ENCODE assay signal across 7 cellular contexts in genomic region chrX:41921492-41922124, GRCh38. TPM values are rescaled to one million over a fixed set of nuclear protein-coding genes. Genes with fewer than 3 reads are reported as not detected.
DNase-seq lines count a peak whose midpoint lies in the region; ATAC-seq, FAIRE-seq and TF ChIP-seq lines count a peak whose summit lies in the region.

No MANE protein-coding gene starts in this region.

- H3K27ac ChIP-seq in KOPT-K1 (ENCODE audit: low read depth, low read length, poor library complexity, severe bottlenecking) (peak overlapping the region; percentile 73), HepG2 (ENCODE audit: extremely low read length, insufficient read depth, low read length) (peak overlapping the region; percentile 33), upper lobe of left lung (peak overlapping the region in 2 of 4 donors; percentile 79 to 82)

- H3K9me3 ChIP-seq in KOPT-K1 (ENCODE audit: insufficient read depth, low read length, poor library complexity, severe bottlenecking) (no peaks in the 10 kb centered on the region), adipocyte (ENCODE audit: control insufficient read depth, low read length) (no peaks in the 10 kb centered on the region), HepG2 (ENCODE audit: low read length) (no peaks in the 10 kb centered on the region), upper lobe of left lung (no peaks in the 10 kb centered on the region)

- H2AFZ ChIP-seq in HepG2 (ENCODE audit: low read length), result no peak overlapping the region

- TF ChIP-seq CTCF in GM06990 (IDR thresholded peaks at IDR 0.05; ENCODE audit: insufficient read depth, low read length, poor library complexity, severe bottlenecking) (no peak), HepG2 (CRISPR knock-in tag; IDR thresholded peaks at IDR 0.05) (no peak), upper lobe of left lung (IDR thresholded peaks at IDR 0.05) (no peak)

- H3K36me3 ChIP-seq in GM06990 (ENCODE audit: control insufficient read depth, insufficient read depth, low read length) (no peaks in the 10 kb centered on the region), KOPT-K1 (ENCODE audit: insufficient read depth, low read length) (no peaks in the 10 kb centered on the region), adipocyte (ENCODE audit: control insufficient read depth, insufficient read depth, low read length, severe bottlenecking) (no peaks in the 10 kb centered on the region), HepG2 (replicated peaks in 1 of 2; ENCODE audit: control insufficient read depth in 1 of 2, insufficient read depth in 2 of 2, low read length in 2 of 2) (no peaks in the 10 kb centered on the region), upper lobe of left lung (no peaks in the 10 kb centered on the region)

- no peak for TF ChIP-seq POLR2A in HepG2 (IDR thresholded peaks at IDR 0.05; ENCODE audit: insufficient read depth in 1 of 2, low read depth in 2 of 2, low read length in 2 of 2)
- TF ChIP-seq POLR2A in upper lobe of left lung (IDR thresholded peaks at IDR 0.05), result no peak

- TF ChIP-seq RAD21 in HepG2 (CRISPR knock-in tag; IDR thresholded peaks at IDR 0.05), result no peak

- 6% methylated on average over 4 of the region's 4 CpGs for WGBS in HepG2 (ENCODE audit: low lambda C conversion rate)
- WGBS in upper lobe of left lung, 2 donors, result 1 to 21% methylated on average over 4 of the region's 4 CpGs

- H3K4me2 ChIP-seq in HepG2 (ENCODE audit: low read depth, low read length), result peak overlapping the region; percentile 69

- intact Hi-C loops in HepG2 (cut with micrococcal nuclease; ENCODE audit: unreplicated experiment), result loop anchor here (5.0 kb wide), 3 partner anchors 44 to 119 kb away; no protein-coding TSS in a partner anchor

- peak overlapping the region; percentile 87 for H3K9ac ChIP-seq in adipocyte (ENCODE audit: low read length)
- H3K9ac ChIP-seq in HepG2 (ENCODE audit: insufficient read depth, low read depth, low read length), result peak overlapping the region; percentile 76

- POLR2A ChIA-PET in HepG2 (lab: Yijun Ruan, JAX), result interaction anchor here (0.7 kb wide), 1 partner anchor 26 kb away, joined by 3 read pairs; no protein-coding TSS in a partner anchor

- ATAC-seq in HepG2 (no peak), upper lobe of left lung (ENCODE audit: low FRiP score in 2 of 2) (no peak)

- H4K20me1 ChIP-seq in HepG2 (ENCODE audit: insufficient read depth, low read length), result no peaks in the 10 kb centered on the region

- H3K4me1 ChIP-seq in adipocyte (ENCODE audit: control insufficient read depth, insufficient read depth, low read length) (no peaks in the 10 kb centered on the region), HepG2 (ENCODE audit: insufficient read depth, low read length) (peaks cover 27% of the 10 kb centered on the region; the same call in 1 of the 2 replicates), upper lobe of left lung (no peaks in the 10 kb centered on the region)

- no peaks in the 10 kb centered on the region; the same call in 1 of the 2 replicates for H3K27me3 ChIP-seq in GM06990 (replicated peaks; ENCODE audit: control insufficient read depth, insufficient read depth, low read length)
- no peaks in the 10 kb centered on the region for H3K27me3 ChIP-seq in adipocyte (replicated peaks; ENCODE audit: control insufficient read depth, insufficient read depth, low read length)
- H3K27me3 ChIP-seq in HepG2 (ENCODE audit: control insufficient read depth in 1 of 2, insufficient read depth in 2 of 2, low read length in 2 of 2), result no peaks in the 10 kb centered on the region
- no peaks in the 10 kb centered on the region for H3K27me3 ChIP-seq in upper lobe of left lung

- TSS peak; percentile 46 for BruUV-seq in HepG2 (replicated peaks; lab: Mats Ljungman, UMichigan)

- in situ Hi-C loops in HepG2 (cut with HindIII; ENCODE audit: extremely low pct_ligation_motif_present, low pct_unique_long_range_greater_than_20kb), result no loop called here

- TF ChIP-seq EP300 in HepG2 (IDR thresholded peaks at IDR 0.05; ENCODE audit: low read depth in 2 of 2, low read length in 2 of 2) (no peak), HepG2 (CRISPR knock-in tag; IDR thresholded peaks at IDR 0.05; ENCODE audit: borderline replicate concordance) (no peak), upper lobe of left lung (IDR thresholded peaks at IDR 0.05) (no peak)

- CTCF ChIA-PET in HepG2 (lab: Yijun Ruan, JAX; ENCODE audit: low intra/inter-chr PET ratio, low total read pairs), result no interaction called here

- H3K4me3 ChIP-seq in GM06990 (replicated peaks; ENCODE audit: low read depth, low read length) (peak overlapping the region; percentile 62), adipocyte (ENCODE audit: low read length) (peak overlapping the region; percentile 92), HepG2 (replicated peaks in 1 of 3; ENCODE audit: insufficient read depth in 1 of 3, low read depth in 2 of 3, low read length in 3 of 3) (peak overlapping the region; percentile 77 to 79 (median 78); a peak in 5 of 6 replicates), upper lobe of left lung (peak overlapping the region; percentile 45 to 75 (median 62))

- FAIRE-seq in HepG2 (lab: Jason Lieb, UNC), result peak; percentile 26

- H3K79me2 ChIP-seq in HepG2 (ENCODE audit: insufficient read depth, low read length), result peaks cover 53% of the 10 kb centered on the region

- peak; percentile 16 for DNase-seq in GM06990 (ENCODE audit: extremely low read depth, insufficient read length)
- peak; percentile 76 for DNase-seq in adipocyte (ENCODE audit: low read depth)
- peak; percentile 37 for DNase-seq in HepG2 (ENCODE audit: low spot score)
- DNase-seq in upper lobe of left lung, result no peak
- no peak for DNase-seq in NCI-H446 (lab: John Stamatoyannopoulos, UW)
- DNase-seq in activated CD8-positive, alpha-beta memory T cell treated with anti-CD3 and anti-CD28 coated beads for 24 hours, result no peak

TF ChIP-seq in HepG2, 621 proteins besides CTCF, POLR2A, EP300 and RAD21 (continues in another document):
- TF ChIP-seq ZNF335 (CRISPR knock-in tag; IDR thresholded peaks at IDR 0.05) (no peak), MATR3 (CRISPR knock-in tag; IDR thresholded peaks at IDR 0.05) (no peak), ZNF143 (CRISPR knock-in tag; IDR thresholded peaks at IDR 0.05) (no peak), CEBPB (IDR thresholded peaks at IDR 0.05; ENCODE audit: borderline replicate concordance, low read depth, low read length) (peak; percentile 84), KDM1A (CRISPR knock-in tag; IDR thresholded peaks at IDR 0.05) (no peak), CEBPG (CRISPR knock-in tag; IDR thresholded peaks at IDR 0.05) (peak; percentile 49), ZNF619 (CRISPR knock-in tag; IDR thresholded peaks at IDR 0.05) (no peak), ZSCAN29 (CRISPR knock-in tag; conservative IDR thresholded peaks at IDR 0.05) (no peak), ZBTB21 (CRISPR knock-in tag; IDR thresholded peaks at IDR 0.05) (no peak)
- TF ChIP-seq, protein P1, sequence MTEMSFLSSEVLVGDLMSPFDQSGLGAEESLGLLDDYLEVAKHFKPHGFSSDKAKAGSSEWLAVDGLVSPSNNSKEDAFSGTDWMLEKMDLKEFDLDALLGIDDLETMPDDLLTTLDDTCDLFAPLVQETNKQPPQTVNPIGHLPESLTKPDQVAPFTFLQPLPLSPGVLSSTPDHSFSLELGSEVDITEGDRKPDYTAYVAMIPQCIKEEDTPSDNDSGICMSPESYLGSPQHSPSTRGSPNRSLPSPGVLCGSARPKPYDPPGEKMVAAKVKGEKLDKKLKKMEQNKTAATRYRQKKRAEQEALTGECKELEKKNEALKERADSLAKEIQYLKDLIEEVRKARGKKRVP (CRISPR knock-in tag; IDR thresholded peaks at IDR 0.05), result peak in 1 of 2 experiments; percentile 79; a peak in 2 of 4 replicates

RNA-seq across cellular contexts. Expression of gene CASK, which starts 1.7 kb away (rescaled TPM):
- total RNA-seq in HepG2 (2016; rRNA removed; fragmentation: Illumina TruSeq; extraction: Trizol), result 16.0 and 16.1 TPM in 2 replicates
- 10.0 and 12.7 TPM in 2 replicates for total RNA-seq in HepG2 (2016; cell fraction: cytosol; rRNA removed; fragmentation: Illumina TruSeq; extraction: Trizol; ENCODE audit: low read depth)
- total RNA-seq in HepG2 (2016; cell fraction: insoluble cytoplasmic fraction; rRNA removed; fragmentation: Illumina TruSeq; extraction: Trizol), result 16.5 and 18.4 TPM in 2 replicates
- total RNA-seq in HepG2 (2016; cell fraction: membrane; rRNA removed; fragmentation: Illumina TruSeq; extraction: Trizol), result 9.3 TPM in 2 replicates
- total RNA-seq in HepG2 (2016; cell fraction: nucleus; rRNA removed; fragmentation: Illumina TruSeq; extraction: Trizol), result 37.3 and 41.3 TPM in 2 replicates
- 14.5 and 14.9 TPM in 2 replicates for polyA plus RNA-seq in HepG2 (2011; rRNA removed)
- polyA plus RNA-seq in HepG2 (2011; cell fraction: cytosol; rRNA removed), result 7.0 and 12.9 TPM in 2 replicates
- 8.3 and 9.2 TPM in 2 replicates for polyA plus RNA-seq in HepG2 (2011; cell fraction: nucleus; rRNA removed)
- polyA plus RNA-seq in HepG2 (2012), result 16.1 and 19.3 TPM in 2 replicates
- polyA plus RNA-seq in HepG2 (2016; cell fraction: cytosol; fragmentation: Illumina TruSeq; extraction: Trizol; ENCODE audit: low read depth), result 2.2 and 2.5 TPM in 2 replicates
- polyA plus RNA-seq in HepG2 (2016; cell fraction: insoluble cytoplasmic fraction; fragmentation: Illumina TruSeq; extraction: Trizol; ENCODE audit: low read depth), result 13.7 and 15.0 TPM in 2 replicates
- polyA plus RNA-seq in HepG2 (2016; cell fraction: membrane; fragmentation: Illumina TruSeq; extraction: Trizol; ENCODE audit: low read depth), result 3.8 and 4.5 TPM in 2 replicates
- 18.2 and 19.8 TPM in 2 replicates for polyA plus RNA-seq in HepG2 (2016; cell fraction: nucleus; fragmentation: Illumina TruSeq; extraction: Trizol; ENCODE audit: insufficient read depth, low read depth)
- 16.3 and 23.2 TPM in 2 replicates for polyA minus RNA-seq in HepG2 (2011; rRNA and poly(A)+ RNA removed; ENCODE audit: low replicate concordance)
- polyA minus RNA-seq in HepG2 (2011; cell fraction: cytosol; rRNA and poly(A)+ RNA removed), result 21.1 and 30.1 TPM in 2 replicates
- polyA minus RNA-seq in HepG2 (2011; cell fraction: nucleus; rRNA and poly(A)+ RNA removed), result 61.2 and 64.9 TPM in 2 replicates
- total RNA-seq in upper lobe of left lung, result 10 to 100 TPM; 25.1 to 61.6 (median 35.3) TPM

Comparison
In these comparisons a context has a peak if more than half of its experiments do, and no peak if none do; other contexts are left out.
1. DNase-seq: peak in GM06990 (single experiment), adipocyte (single experiment) and HepG2 (single experiment); none in upper lobe of left lung (0 of 2), NCI-H446 (0 of 2) and activated CD8-positive, alpha-beta memory T cell treated with anti-CD3 and anti-CD28 coated beads for 24 hours (single experiment).
2. Peak in every context shown above with its lines, with median percentiles within 50 percentile points of each other: H3K4me3 ChIP-seq.